Comparison of ENCODE assay signal across 27 cellular contexts in genomic region chr6:32551410-32551809, GRCh38.
"Had no signal": no experiment of that assay in that cellular context is flagged by ENCODE, and none has a peak within 500 bp of the region (broad histone marks: within the 10 kb centered on the region; RNA-seq: fewer than 3 reads in every experiment).

No MANE protein-coding gene starts in this region.

- H3K4me3 Mint-ChIP-seq: activated CD8-positive, alpha-beta T cell treated with anti-CD3 and anti-CD28 coated beads, Interleukin-2, amount 10 ng/mL, durations not matched to agents 7 days and 5 days; activated naive CD8-positive, alpha-beta T cell treated with anti-CD3 and anti-CD28 coated beads, Interleukin-2, amount 10 ng/mL, durations not matched to agents 7 days and 5 days had no signal

- DNase-seq: activated CD4-positive, alpha-beta T cell treated with anti-CD3 and anti-CD28 coated beads for 48 hours; activated CD4-positive, alpha-beta T cell treated with anti-CD3 and anti-CD28 coated beads, Interleukin-2, amount 50 U/mL, for 4 hours; activated CD8-positive, alpha-beta memory T cell treated with anti-CD3 and anti-CD28 coated beads, Interleukin-2, amount 50 U/mL, for 48 hours; activated CD8-positive, alpha-beta T cell treated with anti-CD3 and anti-CD28 coated beads, Interleukin-2, amount 10 ng/mL, durations not matched to agents 7 days and 5 days; activated naive CD4-positive, alpha-beta T cell treated with anti-CD3 and anti-CD28 coated beads, Interleukin-2, amount 50 U/mL, for 16 hours; activated naive CD8-positive, alpha-beta T cell treated with anti-CD3 and anti-CD28 coated beads, Interleukin-2, amount 10 ng/mL, durations not matched to agents 7 days and 5 days; activated T-cell treated with anti-CD3 and anti-CD28 coated beads, Interleukin-2, amount 50 U/mL, for 1 hour; adrenal gland; caudate nucleus; Kasumi-1; KBM-7; NCI-H146; NCI-H187 treated with DMSO at 0.1 percent for 48 hours; NCI-H2171; NCI-H345; NCI-H510A; NCI-H526 treated with DMSO at 0.1 percent for 48 hours; NCI-H82; NK-92 treated with Interleukin-12 subunit alpha and Interleukin-12 subunit beta, amount 100 ng/mL, for 24 hours; OCI-M1; RPMI8226; T-helper 1 cell had no signal

- H3K27ac Mint-ChIP-seq: activated CD8-positive, alpha-beta T cell treated with anti-CD3 and anti-CD28 coated beads, Interleukin-2, amount 10 ng/mL, durations not matched to agents 7 days and 5 days; activated naive CD8-positive, alpha-beta T cell treated with anti-CD3 and anti-CD28 coated beads, Interleukin-2, amount 10 ng/mL, durations not matched to agents 7 days and 5 days had no signal

- H3K4me1 ChIP-seq: adrenal gland, breast epithelium had no signal

- H3K27ac ChIP-seq: adrenal gland, breast epithelium, SK-N-MC, VCaP had no signal

- H3K9me3 Mint-ChIP-seq: activated naive CD8-positive, alpha-beta T cell treated with anti-CD3 and anti-CD28 coated beads, Interleukin-2, amount 10 ng/mL, durations not matched to agents 7 days and 5 days had no signal

- H3K36me3 ChIP-seq: adrenal gland, breast epithelium had no signal

- H3K9me3 ChIP-seq: adrenal gland, breast epithelium had no signal

- ATAC-seq: activated CD8-positive, alpha-beta T cell treated with anti-CD3 and anti-CD28 coated beads, Interleukin-2, amount 10 ng/mL, durations not matched to agents 7 days and 5 days; Panc1; Right ventricle myocardium inferior had no signal

- H3K36me3 Mint-ChIP-seq: activated naive CD8-positive, alpha-beta T cell treated with anti-CD3 and anti-CD28 coated beads, Interleukin-2, amount 10 ng/mL, durations not matched to agents 7 days and 5 days had no signal

- H3K27me3 ChIP-seq: adrenal gland, breast epithelium had no signal

- H3K4me3 ChIP-seq: adrenal gland, breast epithelium, SK-N-MC had no signal
